In genomic region chr1:199920635-199921034, GRCh38 we compare ENCODE assay signal across 8 cellular contexts.
"Had no signal": no experiment of that assay in that cellular context is flagged by ENCODE, and none has a peak within 500 bp of the region (broad histone marks: within the 10 kb centered on the region; RNA-seq: fewer than 3 reads in every experiment).

No MANE protein-coding gene starts in this region.

- FAIRE-seq: HepG2, HTR-8/SVneo had no signal

- H3K4me2 ChIP-seq: KMS-11 had no signal

- H3K27ac ChIP-seq: HL-60, KMS-11 had no signal

- DNase-seq: IMR-90, Karpas-422, KBM-7, KG1 had no signal

- ATAC-seq: HepG2 had no signal

- H3K9ac ChIP-seq: KMS-11 had no signal
